In the genomic region with DNA sequence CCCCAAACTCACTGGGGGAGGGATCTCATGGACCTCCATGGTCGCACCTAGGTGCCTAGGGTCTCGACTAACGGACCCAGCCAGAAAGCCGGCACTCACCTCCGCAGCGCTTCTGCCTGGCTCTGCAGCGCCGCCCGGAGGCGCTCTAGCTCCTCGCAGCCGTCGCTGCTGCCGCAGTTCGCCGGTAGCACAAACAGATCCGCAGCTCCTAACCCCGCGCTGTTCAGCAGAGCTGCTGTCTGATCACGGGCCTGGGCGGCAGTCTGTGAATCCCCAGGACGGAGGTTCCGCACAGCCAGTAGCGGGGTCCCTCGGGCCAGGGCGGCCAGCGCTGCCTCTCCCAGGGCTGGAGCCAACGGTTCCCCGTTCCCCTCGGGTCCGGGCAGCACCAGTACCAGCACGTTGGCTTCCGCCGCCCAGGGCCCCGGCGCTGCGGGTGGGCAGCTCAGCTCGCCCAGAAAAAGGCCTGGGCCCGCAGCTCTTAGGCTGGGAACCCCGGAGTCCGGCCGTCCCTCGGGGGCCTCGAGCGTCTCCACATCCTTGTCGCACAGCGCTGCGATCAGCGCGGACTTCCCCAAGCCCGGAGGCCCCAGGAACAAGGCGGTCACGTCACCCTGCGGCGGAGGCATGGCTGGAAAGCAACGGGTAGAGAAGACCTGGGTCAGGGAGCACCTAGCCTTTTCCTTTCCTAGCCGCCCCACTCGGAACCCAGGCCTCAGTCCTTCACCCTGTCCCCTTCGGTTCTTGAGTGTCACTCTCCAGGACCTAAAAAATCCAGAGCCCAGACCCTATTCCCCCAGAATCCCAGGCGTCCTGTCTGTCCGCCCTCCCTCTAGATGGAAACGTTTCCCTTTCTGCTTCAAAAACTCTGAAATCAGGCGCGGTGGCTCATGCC, we compare ENCODE assay signal across 8 cellular contexts. TPM values are rescaled to one million over a fixed set of nuclear protein-coding genes. Genes with fewer than 3 reads are reported as not detected.
A peak's percentile ranks its signal among the peaks of the same experiment; 100 is the strongest.
DNase-seq lines count a peak whose midpoint lies in the region; ATAC-seq and TF ChIP-seq lines count a peak whose summit lies in the region.

No MANE protein-coding gene starts in this region.

- DNase-seq in GM12864 (ENCODE audit: low read depth) (peak; percentile 33), T follicular helper cell (ENCODE audit: low read depth) (peak; percentile 61), adrenal gland (peak; percentile 64 to 82 (median 73)), hepatic stellate cell (ENCODE audit: low spot score) (peak; percentile 49), sciatic nerve (ENCODE audit: low spot score) (peak; percentile 75), cerebellar nuclear complex (lab: John Stamatoyannopoulos, UW) (no peak)

- WGBS in adrenal gland, 4 donors, result 0 to 1% (median 1%) methylated on average over 14 to 64 of the region's 64 CpGs

- intact Hi-C loops in adrenal gland (cut with DNase I) (loop anchor here (5.0 to 10.0 kb wide), 3 partner anchors 38 to 60 kb away; no protein-coding TSS in a partner anchor), sciatic nerve (cut with DNase I) (loop anchor here (10.0 kb wide), 1 partner anchor 60 kb away; no protein-coding TSS in a partner anchor)

- H3K27ac ChIP-seq in adrenal gland, result peak overlapping the region; percentile 78 to 96 (median 91)

- H3K27me3 ChIP-seq in adrenal gland, result no peaks in the 10 kb centered on the region

- peak in 1 of 2 donors; percentile 75 for TF ChIP-seq POLR2A in adrenal gland (IDR thresholded peaks at IDR 0.05)

- H3K4me3 ChIP-seq in GM12864 (ENCODE audit: low read depth, low read length) (peak overlapping the region; percentile 78), adrenal gland (peak overlapping the region in 3 of 4 donors; percentile 47 to 65 (median 53))

- peak; percentile 96 for TF ChIP-seq CTCF in GM12864 (IDR thresholded peaks at IDR 0.05; ENCODE audit: low read depth, low read length, missing control alignments)
- peak; percentile 58 for TF ChIP-seq CTCF in LNCAP (IDR thresholded peaks at IDR 0.05)
- peak; percentile 74 to 88 (median 86) for TF ChIP-seq CTCF in adrenal gland (IDR thresholded peaks at IDR 0.05)

- peaks cover 0 to 45% of the 10 kb centered on the region in 2 donors for H3K36me3 ChIP-seq in adrenal gland (replicated peaks in 1 of 2)

- ATAC-seq in sciatic nerve (peak; percentile 12), GM21515 (IDR thresholded peaks at IDR 0.05; ENCODE audit: unreplicated experiment) (no peak)

- H3K4me1 ChIP-seq in adrenal gland (replicated peaks in 1 of 2), result peaks cover 20 to 30% of the 10 kb centered on the region in 2 donors

- H3K9me3 ChIP-seq in adrenal gland (replicated peaks in 1 of 3), result no peaks in the 10 kb centered on the region

RNA-seq across cellular contexts. Expression of gene IRGQ, which starts 1.0 kb away (rescaled TPM):
- 10 to 100 TPM; 18.9 to 57.9 (median 26.7) TPM for total RNA-seq in adrenal gland
- 10 to 100 TPM in 1 of 3 donors, 1 to 10 TPM in 2; 7.0 to 12.8 (median 7.4) TPM for polyA plus RNA-seq in adrenal gland
- 22.2 TPM for total RNA-seq in sciatic nerve

RNA-seq across cellular contexts. Expression of gene ZNF576, which starts 1.4 kb away (rescaled TPM):
- 100 to 1,000 TPM in 1 of 8 donors, 10 to 100 TPM in 7; 15.7 to 114 (median 26.3) TPM for total RNA-seq in adrenal gland
- 10 to 100 TPM in 2 of 3 donors, 1 to 10 TPM in 1; 9.8 to 13.7 (median 10.8) TPM for polyA plus RNA-seq in adrenal gland
- total RNA-seq in sciatic nerve, result 14.3 TPM

RNA-seq across cellular contexts. Expression of gene SRRM5, which starts 16.9 kb away (rescaled TPM):
- total RNA-seq in adrenal gland (under 1 TPM in 5 of 8 donors, not detected in 3; 0.15 to 0.43 (median 0.18) TPM), sciatic nerve (0.58 TPM)
- polyA plus RNA-seq in adrenal gland, result 1 to 10 TPM in 2 of 3 donors, under 1 TPM in 1; 0.53 to 4.7 (median 1.2) TPM

RNA-seq across cellular contexts. Expression of gene PINLYP, which starts 19.4 kb away (rescaled TPM):
- total RNA-seq in adrenal gland, result 1 to 10 TPM in 6 of 8 donors, under 1 TPM in 1, not detected in 1; 0.61 to 5.1 (median 2.8) TPM
- polyA plus RNA-seq in adrenal gland, result 10 to 100 TPM in 2 of 3 donors, 1 to 10 TPM in 1; 4.3 to 16.0 (median 12.4) TPM
- 8.0 TPM for total RNA-seq in sciatic nerve

RNA-seq across cellular contexts. Expression of gene XRCC1, which starts 19.6 kb away (rescaled TPM):
- total RNA-seq in adrenal gland (10 to 100 TPM; 16.6 to 32.2 (median 26.6) TPM), sciatic nerve (24.8 TPM)
- 10 to 100 TPM; 15.7 to 37.2 (median 31.1) TPM for polyA plus RNA-seq in adrenal gland

Comparison
In these comparisons a context has a peak if more than half of its experiments do, and no peak if none do; other contexts are left out.
1. DNase-seq: peak in GM12864 (single experiment), T follicular helper cell (single experiment), adrenal gland (7 of 7), hepatic stellate cell (single experiment) and sciatic nerve (single experiment); none in cerebellar nuclear complex (0 of 2).
2. Peak in every context shown above with its lines, with median percentiles within 50 percentile points of each other: CTCF ChIP-seq.